Comparison of ENCODE assay signal across 9 cellular contexts in the genomic region with DNA sequence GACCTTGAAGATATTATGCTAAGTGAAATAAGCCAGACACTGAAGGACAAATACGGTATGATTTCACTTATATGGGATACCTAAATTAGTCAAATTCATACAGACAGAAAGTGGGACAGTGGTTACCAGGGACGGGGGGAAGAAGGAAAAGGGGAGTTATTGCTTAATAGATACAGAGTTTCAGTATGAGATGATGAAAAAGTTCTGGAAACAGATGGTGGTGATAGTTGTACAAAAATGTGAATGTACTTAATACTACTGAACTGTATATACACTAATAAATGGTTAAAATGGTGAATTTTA.
"Had no signal": no experiment of that assay in that cellular context is flagged by ENCODE, and none has a peak within 500 bp of the region (broad histone marks: within the 10 kb centered on the region; RNA-seq: fewer than 3 reads in every experiment).

No MANE protein-coding gene starts in this region.

- DNase-seq: GM23248, GOT3, H7, HFFc6 had no signal

- H3K9me3 Mint-ChIP-seq: HFFc6 had no signal

- H3K4me3 Mint-ChIP-seq: HFFc6, IgD-negative memory B cell had no signal

- H3K4me3 ChIP-seq: GM23248, HAP-1 had no signal

- H3K4me1 ChIP-seq: HAP-1 had no signal

- H3K36me3 ChIP-seq: HAP-1 had no signal

- H3K27ac Mint-ChIP-seq: HFFc6, IgD-negative memory B cell had no signal

- FAIRE-seq: HepG2 had no signal

- ATAC-seq: HCT116, HepG2 had no signal

- H3K4me1 Mint-ChIP-seq: IgD-negative memory B cell had no signal

- H3K9ac ChIP-seq: GM23248 had no signal

- H3K9me3 ChIP-seq: HAP-1 had no signal

- H3K27ac ChIP-seq: GM23248, HL-60 had no signal

- H2AFZ ChIP-seq: GM23248 had no signal
